Comparison of ENCODE assay signal across 10 cellular contexts in genomic region chr12:95335948-95336347, GRCh38.
A peak's percentile ranks its signal among the peaks of the same experiment; 100 is the strongest.
DNase-seq lines count a peak whose midpoint lies in the region; ATAC-seq and TF ChIP-seq lines count a peak whose summit lies in the region.
"Had no signal": no experiment of that assay in that cellular context is flagged by ENCODE, and none has a peak within 500 bp of the region (broad histone marks: within the 10 kb centered on the region; RNA-seq: fewer than 3 reads in every experiment).

No MANE protein-coding gene starts in this region.

- ATAC-seq in Right ventricle myocardium inferior (no peak), upper lobe of right lung (no peak), left colon (no peak), GM19324 (IDR thresholded peaks at IDR 0.05; ENCODE audit: low FRiP score, unreplicated experiment) (no peak)

- 65 to 72% methylated on average over 4 of the region's 4 CpGs for WGBS in ectodermal cell, 2 experiments

- no peaks in the 10 kb centered on the region for H3K9me3 ChIP-seq in cardiac muscle cell (ENCODE audit: low read depth)
- no peaks in the 10 kb centered on the region for H3K9me3 ChIP-seq in ectodermal cell (ENCODE audit: control insufficient read depth, low read length)
- no peaks in the 10 kb centered on the region for H3K9me3 ChIP-seq in mucosa of stomach (ENCODE audit: control insufficient read depth, low read length)
- H3K9me3 ChIP-seq in upper lobe of right lung: no peaks in the 10 kb centered on the region
- H3K9me3 ChIP-seq in CD4-positive, alpha-beta memory T cell (ENCODE audit: control insufficient read depth in 1 of 2, low read length in 2 of 2): no peaks in the 10 kb centered on the region

- peaks cover 0 to 6% (median 1%) of the 10 kb centered on the region in 8 donors for H3K9me3 Mint-ChIP-seq in CD4-positive, alpha-beta memory T cell

- H3K27me3 ChIP-seq in cardiac muscle cell (no peaks in the 10 kb centered on the region), ectodermal cell (ENCODE audit: control insufficient read depth, insufficient read depth, low read length, poor library complexity, severe bottlenecking) (no peaks in the 10 kb centered on the region), mucosa of stomach (ENCODE audit: control insufficient read depth, insufficient read depth, low read length) (no peaks in the 10 kb centered on the region), upper lobe of right lung (no peaks in the 10 kb centered on the region)
- no peaks in the 10 kb centered on the region for H3K27me3 ChIP-seq in CD4-positive, alpha-beta memory T cell (ENCODE audit: insufficient read depth, low read length)

- H3K27ac Mint-ChIP-seq in CD4-positive, alpha-beta memory T cell: peak overlapping the region in 1 of 7 donors; percentile 70
- H3K27ac Mint-ChIP-seq: stimulated activated naive CD8-positive, alpha-beta T cell treated with anti-CD3 and anti-CD28 coated beads, Interleukin-15, Interleukin-2, amounts not matched to agents 100 ng/mL and 50 ng/mL, for 24 hours had no signal

- H3K36me3 ChIP-seq in cardiac muscle cell (no peaks in the 10 kb centered on the region), ectodermal cell (ENCODE audit: control insufficient read depth, insufficient read depth, low read length) (no peaks in the 10 kb centered on the region), mucosa of stomach (ENCODE audit: control insufficient read depth, insufficient read depth, low read length) (no peaks in the 10 kb centered on the region), upper lobe of right lung (no peaks in the 10 kb centered on the region)
- no peaks in the 10 kb centered on the region for H3K36me3 ChIP-seq in CD4-positive, alpha-beta memory T cell (ENCODE audit: insufficient read depth, low read length)

- POLR2A ChIA-PET in CD4-positive, alpha-beta memory T cell (lab: Charles Lee; ENCODE audit: partially characterized antibody): no interaction called here

- peak overlapping the region; percentile 95 for H3K27ac ChIP-seq in cardiac muscle cell
- H3K27ac ChIP-seq in ectodermal cell (ENCODE audit: insufficient read depth, low read depth, low read length, poor library complexity, severe bottlenecking): peak overlapping the region; percentile 81
- H3K27ac ChIP-seq in upper lobe of right lung: peak overlapping the region; percentile 3
- H3K27ac ChIP-seq in CD4-positive, alpha-beta memory T cell (ENCODE audit: low read depth, low read length): no peak overlapping the region

- H3K4me1 Mint-ChIP-seq in CD4-positive, alpha-beta memory T cell: peaks cover 0 to 4% (median 2%) of the 10 kb centered on the region in 4 donors

- intact Hi-C loops in Right ventricle myocardium inferior (cut with DNase I) (loop anchor here (1.0 to 5.0 kb wide), 5 partner anchors 119 to 1201 kb away; partner anchors contain the start of genes FGD6 and VEZT), upper lobe of right lung (cut with DNase I) (loop anchor here (10.0 kb wide), 1 partner anchor 221 kb away; no protein-coding TSS in a partner anchor), left colon (cut with DNase I, micrococcal nuclease) (loop anchor here in 1 of 2 donors (10.0 kb wide), 1 partner anchor 221 kb away; no protein-coding TSS in a partner anchor)
- intact Hi-C loops in CD4-positive, alpha-beta memory T cell (cut with micrococcal nuclease): loop anchor here (2.0 kb wide), 1 partner anchor 219 kb away; no protein-coding TSS in a partner anchor

- H3K27me3 Mint-ChIP-seq in CD4-positive, alpha-beta memory T cell: peaks cover 0 to 2% of the 10 kb centered on the region in 2 donors
- H3K27me3 Mint-ChIP-seq: stimulated activated naive CD8-positive, alpha-beta T cell treated with anti-CD3 and anti-CD28 coated beads, Interleukin-15, Interleukin-2, amounts not matched to agents 100 ng/mL and 50 ng/mL, for 24 hours had no signal

- TF ChIP-seq CTCF in cardiac muscle cell (IDR thresholded peaks at IDR 0.05; ENCODE audit: low read depth, low read length) (no peak), upper lobe of right lung (IDR thresholded peaks at IDR 0.05) (no peak)

- peak overlapping the region; percentile 25 for H3K9ac ChIP-seq in mucosa of stomach (ENCODE audit: low read length)

- H3K4me3 ChIP-seq in cardiac muscle cell (no peak overlapping the region), ectodermal cell (ENCODE audit: insufficient read depth, low read depth, low read length) (no peak overlapping the region), mucosa of stomach (ENCODE audit: low read length) (no peak overlapping the region), upper lobe of right lung (peak overlapping the region; percentile 6)
- H3K4me3 ChIP-seq in CD4-positive, alpha-beta memory T cell (ENCODE audit: low read length in 2 of 2): no peak overlapping the region

- no peak overlapping the region for H3K4me3 Mint-ChIP-seq in CD4-positive, alpha-beta memory T cell
- H3K4me3 Mint-ChIP-seq: stimulated activated naive CD8-positive, alpha-beta T cell treated with anti-CD3 and anti-CD28 coated beads, Interleukin-15, Interleukin-2, amounts not matched to agents 100 ng/mL and 50 ng/mL, for 24 hours had no signal

- H3K36me3 Mint-ChIP-seq in CD4-positive, alpha-beta memory T cell: no peaks in the 10 kb centered on the region

- CTCF ChIA-PET in CD4-positive, alpha-beta memory T cell (lab: Charles Lee; ENCODE audit: partially characterized antibody): no interaction called here

- peaks cover 10% of the 10 kb centered on the region for H3K4me1 ChIP-seq in cardiac muscle cell (ENCODE audit: low read depth)
- H3K4me1 ChIP-seq in ectodermal cell (ENCODE audit: control insufficient read depth, insufficient read depth, low read length): no peaks in the 10 kb centered on the region
- peaks cover 6% of the 10 kb centered on the region for H3K4me1 ChIP-seq in mucosa of stomach (ENCODE audit: control insufficient read depth, insufficient read depth, low read length)
- H3K4me1 ChIP-seq in upper lobe of right lung: no peaks in the 10 kb centered on the region
- H3K4me1 ChIP-seq in CD4-positive, alpha-beta memory T cell (ENCODE audit: insufficient read depth, low read length): no peaks in the 10 kb centered on the region

- DNase-seq in cardiac muscle cell (ENCODE audit: low read depth in 1 of 2, low spot score in 1 of 2) (no peak), Right ventricle myocardium inferior (ENCODE audit: missing footprints) (no peak), upper lobe of right lung (no peak), left colon (no peak)
- no peak for DNase-seq in CD4-positive, alpha-beta memory T cell
- DNase-seq: stimulated activated CD4-positive, alpha-beta T cell treated with anti-CD3 and anti-CD28 coated beads, Interleukin-1b, Interleukin-23, amount 100 ng/mL, for 48 hours had no signal
